8 cellular contexts compared by ENCODE assay signal in the genomic region with DNA sequence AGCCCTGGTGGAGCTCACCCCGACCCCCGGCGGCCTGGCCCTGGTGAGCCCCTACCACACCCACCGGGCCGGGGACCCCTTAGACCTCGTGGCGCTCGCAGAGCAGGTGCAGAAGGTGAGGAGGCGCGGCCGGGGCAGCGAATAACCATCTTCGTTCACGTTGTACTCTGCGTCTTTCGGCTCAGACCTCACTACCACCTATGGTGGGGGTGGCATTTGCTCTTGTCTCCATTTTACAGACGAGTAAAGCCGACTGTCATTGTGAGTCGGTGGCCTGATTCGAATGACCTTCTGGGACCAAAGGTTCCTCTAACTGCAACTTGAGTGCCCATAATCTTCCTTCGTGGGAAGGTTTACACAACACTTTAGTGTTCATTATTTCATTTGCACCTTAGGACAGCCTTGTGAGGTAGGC. TPM values are rescaled to one million over a fixed set of nuclear protein-coding genes. Genes with fewer than 3 reads are reported as not detected.
DNase-seq lines count a peak whose midpoint lies in the region; ATAC-seq and TF ChIP-seq lines count a peak whose summit lies in the region.

No MANE protein-coding gene starts in this region.

- H3K27me3 ChIP-seq in SK-N-SH (ENCODE audit: insufficient read depth): no peaks in the 10 kb centered on the region
- H3K27me3 ChIP-seq in foreskin keratinocyte: no peaks in the 10 kb centered on the region
- H3K27me3 ChIP-seq in rectal smooth muscle tissue (ENCODE audit: control insufficient read depth, insufficient read depth, low read length): no peaks in the 10 kb centered on the region

- peaks cover 96% of the 10 kb centered on the region for H3K79me2 ChIP-seq in SK-N-SH (ENCODE audit: insufficient read depth)

- H3K9me2 ChIP-seq in SK-N-SH: no peaks in the 10 kb centered on the region

- no peaks in the 10 kb centered on the region for H3K9me3 Mint-ChIP-seq in activated CD4-positive, alpha-beta T cell treated with anti-CD3 and anti-CD28 coated beads for 36 hours (ENCODE audit: low read depth)

- TF ChIP-seq EP300 in SK-N-SH (IDR thresholded peaks at IDR 0.05; ENCODE audit: borderline replicate concordance in 1 of 2, low read depth in 1 of 2, low read length in 1 of 2): no peak

- intact Hi-C loops in activated CD4-positive, alpha-beta T cell treated with anti-CD3 and anti-CD28 coated beads for 36 hours (cut with DNase I, micrococcal nuclease): loop anchor here (1.0 to 5.0 kb wide), 16 partner anchors 50 to 1445 kb away; a partner anchor contains a TSS

- TF ChIP-seq RAD21 in SK-N-SH (IDR thresholded peaks at IDR 0.05; ENCODE audit: low read length): no peak

- peak overlapping the region; percentile 74 for H3K9ac ChIP-seq in SK-N-SH
- peak overlapping the region; percentile 60 for H3K9ac ChIP-seq in rectal smooth muscle tissue (ENCODE audit: low read length)

- peaks cover 38% of the 10 kb centered on the region for H3K4me1 Mint-ChIP-seq in activated CD4-positive, alpha-beta T cell treated with anti-CD3 and anti-CD28 coated beads for 36 hours

- peak; percentile 8 for ATAC-seq in activated CD4-positive, alpha-beta T cell treated with anti-CD3 and anti-CD28 coated beads for 36 hours
- ATAC-seq in HG02943 (IDR thresholded peaks at IDR 0.05; ENCODE audit: low read depth, unreplicated experiment): peak; percentile 31
- ATAC-seq in foreskin keratinocyte: peak; percentile 13

- peaks cover 20% of the 10 kb centered on the region for H3K36me3 Mint-ChIP-seq in activated CD4-positive, alpha-beta T cell treated with anti-CD3 and anti-CD28 coated beads for 36 hours (ENCODE audit: low read depth)

- peak overlapping the region; percentile 76 for H3K4me2 ChIP-seq in SK-N-SH

- DNase-seq in activated CD4-positive, alpha-beta T cell treated with anti-CD3 and anti-CD28 coated beads for 36 hours: no peak
- DNase-seq in activated CD4-positive, alpha-beta T cell treated with anti-CD3 and anti-CD28 coated beads for 48 hours: no peak
- DNase-seq in SK-N-SH (no peak), foreskin keratinocyte (no peak), dermis blood vessel endothelial cell (no peak)
- DNase-seq in effector CD4-positive, alpha-beta T cell: no peak

- peaks cover 15% of the 10 kb centered on the region for H4K20me1 ChIP-seq in SK-N-SH (ENCODE audit: insufficient read depth)

- peak overlapping the region; percentile 53 to 75; a peak in 3 of 4 replicates for H3K27ac ChIP-seq in SK-N-SH (ENCODE audit: low read depth in 2 of 2, low read length in 1 of 2)
- peak overlapping the region; percentile 35 for H3K27ac ChIP-seq in foreskin keratinocyte
- H3K27ac ChIP-seq in rectal smooth muscle tissue (ENCODE audit: low read depth, low read length): peak overlapping the region; percentile 81

- CTCF ChIA-PET in activated CD4-positive, alpha-beta T cell treated with anti-CD3 and anti-CD28 coated beads for 36 hours (lab: Charles Lee): interaction anchor here (0.9 to 2.9 kb wide), 8 partner anchors 9 to 306 kb away, joined by 3 to 20 read pairs (median 4); a partner anchor contains a TSS
- CTCF ChIA-PET in SK-N-SH (lab: Yijun Ruan, JAX): interaction anchor here (0.7 to 10.1 kb wide), 9 partner anchors 10 to 594 kb away, joined by 3 to 75 read pairs (median 4); a partner anchor contains a TSS

- H3K36me3 ChIP-seq in SK-N-SH (replicated peaks in 1 of 2; ENCODE audit: control insufficient read depth in 1 of 2, insufficient read depth in 2 of 2, low read length in 1 of 2) (peaks cover 4 to 12% of the 10 kb centered on the region in 2 experiments), rectal smooth muscle tissue (ENCODE audit: control insufficient read depth, insufficient read depth, low read length) (no peaks in the 10 kb centered on the region)

- H3K4me1 ChIP-seq in SK-N-SH (ENCODE audit: control insufficient read depth in 1 of 2, insufficient read depth in 2 of 2, low read depth in 1 of 2, low read length in 1 of 2) (peaks cover 4 to 12% of the 10 kb centered on the region in 2 experiments; a peak in 2 of 4 replicates), foreskin keratinocyte (peaks cover 14% of the 10 kb centered on the region), rectal smooth muscle tissue (ENCODE audit: control insufficient read depth, insufficient read depth, low read length) (peaks cover 12% of the 10 kb centered on the region)

- 0% methylated on average over 8 of the region's 21 CpGs for WGBS in SK-N-SH (ENCODE audit: low lambda C conversion rate)

- H3F3A ChIP-seq in SK-N-SH (replicated peaks; ENCODE audit: insufficient read depth): peaks cover 14% of the 10 kb centered on the region

- peak overlapping the region; percentile 64; the same call in 1 of the 2 replicates for H2AFZ ChIP-seq in SK-N-SH (ENCODE audit: low read depth)

- H3K27me3 Mint-ChIP-seq in activated CD4-positive, alpha-beta T cell treated with anti-CD3 and anti-CD28 coated beads for 36 hours: no peaks in the 10 kb centered on the region

- H3K4me3 ChIP-seq in SK-N-SH (ENCODE audit: low read depth in 2 of 2, low read length in 1 of 2) (peak overlapping the region; percentile 77 to 91), rectal smooth muscle tissue (ENCODE audit: low read length) (peak overlapping the region; percentile 92)

- H3K4me3 Mint-ChIP-seq in activated CD4-positive, alpha-beta T cell treated with anti-CD3 and anti-CD28 coated beads for 36 hours: no peak overlapping the region

- TF ChIP-seq CTCF in SK-N-SH (IDR thresholded peaks at IDR 0.05) (no peak), foreskin keratinocyte (conservative IDR thresholded peaks at IDR 0.05) (no peak)

- peak overlapping the region; percentile 84 for H3K27ac Mint-ChIP-seq in activated CD4-positive, alpha-beta T cell treated with anti-CD3 and anti-CD28 coated beads for 36 hours

- POLR2A ChIA-PET in activated CD4-positive, alpha-beta T cell treated with anti-CD3 and anti-CD28 coated beads for 36 hours (lab: Charles Lee): interaction anchor here (0.6 to 2.1 kb wide), 7 partner anchors 9 to 192 kb away, joined by 3 to 13 read pairs (median 6); a partner anchor contains a TSS
- POLR2A ChIA-PET in SK-N-SH (lab: Yijun Ruan, JAX): interaction anchor here (0.9 to 2.0 kb wide), 6 partner anchors 16 to 306 kb away, joined by 3 to 11 read pairs (median 4); a partner anchor contains a TSS

- H3K9me3 ChIP-seq in SK-N-SH: no peaks in the 10 kb centered on the region

TF ChIP-seq in SK-N-SH, 30 proteins besides CTCF, POLR2A, EP300 and RAD21:
- TF ChIP-seq RCOR1 (IDR thresholded peaks at IDR 0.05; ENCODE audit: low read length) (no peak), MXI1 (IDR thresholded peaks at IDR 0.05; ENCODE audit: low read depth, low read length) (peak; percentile 15; the same call in 1 of the 2 replicates), YY1 (IDR thresholded peaks at IDR 0.05; ENCODE audit: low read depth) (peak; percentile 15; the same call in 1 of the 2 replicates)

RNA-seq across cellular contexts. Expression of a gene that starts 0.5 kb away (rescaled TPM):
- 1 to 10 TPM; 4.0 to 8.0 TPM for total RNA-seq in activated CD4-positive, alpha-beta T cell treated with anti-CD3 and anti-CD28 coated beads for 36 hours
- polyA plus RNA-seq in SK-N-SH (2012; rRNA removed): 2.6 and 3.6 TPM in 2 replicates
- polyA plus RNA-seq in SK-N-SH (2012; cell fraction: cytosol; rRNA removed): 5.1 and 7.3 TPM in 2 replicates
- 1.6 and 4.8 TPM in 2 replicates for polyA plus RNA-seq in SK-N-SH (2012; cell fraction: nucleus; rRNA removed)
- total RNA-seq in foreskin keratinocyte: 4.2 and 4.5 TPM in 2 replicates
- polyA plus RNA-seq in foreskin keratinocyte: 7.8 and 8.5 TPM in 2 replicates
- 4.0 and 11.9 TPM in 2 replicates for total RNA-seq in dermis blood vessel endothelial cell

RNA-seq across cellular contexts. Expression of a gene that starts 0.7 kb away (rescaled TPM):
- total RNA-seq in activated CD4-positive, alpha-beta T cell treated with anti-CD3 and anti-CD28 coated beads for 36 hours: 10 to 100 TPM; 24.3 to 28.8 TPM
- polyA plus RNA-seq in SK-N-SH (2012; rRNA removed) (64.3 and 66.8 TPM in 2 replicates), foreskin keratinocyte (29.6 and 34.4 TPM in 2 replicates)
- 34.2 and 43.5 TPM in 2 replicates for polyA plus RNA-seq in SK-N-SH (2012; cell fraction: cytosol; rRNA removed)
- 174 and 250 TPM in 2 replicates for polyA plus RNA-seq in SK-N-SH (2012; cell fraction: nucleus; rRNA removed)
- total RNA-seq in foreskin keratinocyte (30.4 and 36.1 TPM in 2 replicates), dermis blood vessel endothelial cell (111 and 217 TPM in 2 replicates)

RNA-seq across cellular contexts. Expression of a gene that starts 17.3 kb away (rescaled TPM):
- under 1 TPM; 0.19 to 0.48 TPM for total RNA-seq in activated CD4-positive, alpha-beta T cell treated with anti-CD3 and anti-CD28 coated beads for 36 hours
- polyA plus RNA-seq in SK-N-SH (2012; rRNA removed) (0.05 and 0.08 TPM in 2 replicates), foreskin keratinocyte (0.02 TPM in 1 of 2 replicates, not detected in the other)
- 0.04 and 0.07 TPM in 2 replicates for polyA plus RNA-seq in SK-N-SH (2012; cell fraction: cytosol; rRNA removed)
- 0.21 and 0.25 TPM in 2 replicates for polyA plus RNA-seq in SK-N-SH (2012; cell fraction: nucleus; rRNA removed)
- total RNA-seq in foreskin keratinocyte (not detected in 2 replicates), dermis blood vessel endothelial cell (not detected in 2 replicates)

RNA-seq across cellular contexts. Expression of a gene that starts 27.5 kb away (rescaled TPM):
- not detected for total RNA-seq in activated CD4-positive, alpha-beta T cell treated with anti-CD3 and anti-CD28 coated beads for 36 hours
- polyA plus RNA-seq in SK-N-SH (2012; rRNA removed) (not detected in 2 replicates), foreskin keratinocyte (not detected in 2 replicates)
- not detected in 2 replicates for polyA plus RNA-seq in SK-N-SH (2012; cell fraction: cytosol; rRNA removed)
- not detected in 2 replicates for polyA plus RNA-seq in SK-N-SH (2012; cell fraction: nucleus; rRNA removed)
- total RNA-seq in foreskin keratinocyte (not detected in 2 replicates), dermis blood vessel endothelial cell (0.05 TPM in 1 of 2 replicates, not detected in the other)

RNA-seq across cellular contexts. Expression of a gene that starts 49.4 kb away (rescaled TPM):
- 1 to 10 TPM; 4.5 to 6.4 TPM for total RNA-seq in activated CD4-positive, alpha-beta T cell treated with anti-CD3 and anti-CD28 coated beads for 36 hours
- polyA plus RNA-seq in SK-N-SH (2012; rRNA removed) (10.4 and 13.4 TPM in 2 replicates), foreskin keratinocyte (1.8 TPM in 2 replicates)
- polyA plus RNA-seq in SK-N-SH (2012; cell fraction: cytosol; rRNA removed): 9.8 and 10.9 TPM in 2 replicates
- polyA plus RNA-seq in SK-N-SH (2012; cell fraction: nucleus; rRNA removed): 18.7 and 27.2 TPM in 2 replicates
- total RNA-seq in foreskin keratinocyte (4.4 and 4.7 TPM in 2 replicates), dermis blood vessel endothelial cell (8.8 and 9.7 TPM in 2 replicates)
